8 cellular contexts compared by ENCODE assay signal in the genomic region with DNA sequence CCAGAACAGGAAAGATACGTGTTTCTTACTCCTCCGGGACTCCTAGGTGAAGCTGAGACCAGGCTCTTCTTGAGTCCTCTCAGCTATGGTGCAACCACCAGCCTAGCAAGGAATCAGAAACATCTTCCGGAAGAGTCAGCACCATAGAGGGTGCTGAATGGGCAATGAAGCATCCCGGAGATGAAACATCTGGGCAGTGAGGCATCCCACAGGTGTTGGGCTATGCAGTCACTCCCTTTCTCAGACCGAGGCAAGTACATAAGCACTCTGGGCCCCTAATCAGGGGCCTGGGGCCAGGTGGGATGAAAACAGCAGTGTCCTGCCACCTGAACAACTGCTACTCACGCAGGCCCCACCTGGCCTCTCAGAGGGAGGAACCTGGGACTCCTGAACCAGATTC. TPM values are rescaled to one million over a fixed set of nuclear protein-coding genes. Genes with fewer than 3 reads are reported as not detected.
A peak's percentile ranks its signal among the peaks of the same experiment; 100 is the strongest.
DNase-seq lines count a peak whose midpoint lies in the region; ATAC-seq and TF ChIP-seq lines count a peak whose summit lies in the region.

No MANE protein-coding gene starts in this region.

- no peaks in the 10 kb centered on the region for H3K9me3 ChIP-seq in RWPE2 (ENCODE audit: severe bottlenecking)

- H3K4me1 ChIP-seq in RWPE2 (ENCODE audit: insufficient read depth, poor library complexity, severe bottlenecking): peaks cover 26% of the 10 kb centered on the region

- H3K36me3 ChIP-seq in RWPE2 (ENCODE audit: low read depth): peaks cover 10% of the 10 kb centered on the region; the same call in 1 of the 2 replicates

- peak overlapping the region; percentile 82 for H3K4me3 ChIP-seq in RWPE2 (ENCODE audit: severe bottlenecking)
- H3K4me3 ChIP-seq in skin epidermis: peak overlapping the region; percentile 73 to 99 (median 86)

- intact Hi-C loops in Right ventricle myocardium superior (cut with DNase I): no loop called here

- ATAC-seq in GM18499 (IDR thresholded peaks at IDR 0.05; ENCODE audit: insufficient read depth, unreplicated experiment) (peak; percentile 22), HG02610 (IDR thresholded peaks at IDR 0.05; ENCODE audit: unreplicated experiment) (peak; percentile 27), RWPE2 (ENCODE audit: low read depth) (no peak), Right ventricle myocardium superior (ENCODE audit: poor library complexity) (no peak)

- no peaks in the 10 kb centered on the region for H3K27me3 ChIP-seq in RWPE2 (ENCODE audit: insufficient read depth, poor library complexity, severe bottlenecking)

- DNase-seq in RWPE2 (ENCODE audit: low spot score) (no peak), Right ventricle myocardium superior (peak; percentile 24), NCI-H2196 treated with DMSO at 0.1 percent for 48 hours (lab: John Stamatoyannopoulos, UW; ENCODE audit: unreplicated experiment) (no peak), NOMO-1 (lab: John Stamatoyannopoulos, UW; ENCODE audit: unreplicated experiment in 2 of 2) (no peak)
- DNase-seq in stimulated activated CD4-positive, alpha-beta T cell treated with anti-CD3 and anti-CD28 coated beads, Interleukin-4, amount 100 ng/mL, for 24 hours: no peak

- H3K27ac ChIP-seq in RWPE2 (ENCODE audit: poor library complexity, severe bottlenecking) (no peak overlapping the region), skin epidermis (peak overlapping the region in 14 of 21 experiments; percentile 84 to 99 (median 94))

- TF ChIP-seq CTCF in RWPE2 (IDR thresholded peaks at IDR 0.05; ENCODE audit: poor library complexity, severe bottlenecking): no peak

RNA-seq across cellular contexts. Expression of gene CAPN10, which starts 1.4 kb away (rescaled TPM):
- total RNA-seq in Right ventricle myocardium superior: 49.7 TPM

RNA-seq across cellular contexts. Expression of gene RNPEPL1, which starts 16.8 kb away (rescaled TPM):
- total RNA-seq in Right ventricle myocardium superior: 89.5 TPM

RNA-seq across cellular contexts. Expression of gene DUSP28, which starts 24.9 kb away (rescaled TPM):
- total RNA-seq in Right ventricle myocardium superior: 11.5 TPM

RNA-seq across cellular contexts. Expression of gene ANKMY1, which starts 27.3 kb away (rescaled TPM):
- total RNA-seq in Right ventricle myocardium superior: 5.6 TPM

RNA-seq across cellular contexts. Expression of gene GPR35, which starts 40.2 kb away (rescaled TPM):
- total RNA-seq in Right ventricle myocardium superior: 2.0 TPM

Comparison
In these comparisons a context has a peak if more than half of its experiments do, and no peak if none do; other contexts are left out.
1. ATAC-seq: peak in GM18499 (single experiment) and HG02610 (single experiment); none in RWPE2 (single experiment) and Right ventricle myocardium superior (single experiment).